In the genomic region with DNA sequence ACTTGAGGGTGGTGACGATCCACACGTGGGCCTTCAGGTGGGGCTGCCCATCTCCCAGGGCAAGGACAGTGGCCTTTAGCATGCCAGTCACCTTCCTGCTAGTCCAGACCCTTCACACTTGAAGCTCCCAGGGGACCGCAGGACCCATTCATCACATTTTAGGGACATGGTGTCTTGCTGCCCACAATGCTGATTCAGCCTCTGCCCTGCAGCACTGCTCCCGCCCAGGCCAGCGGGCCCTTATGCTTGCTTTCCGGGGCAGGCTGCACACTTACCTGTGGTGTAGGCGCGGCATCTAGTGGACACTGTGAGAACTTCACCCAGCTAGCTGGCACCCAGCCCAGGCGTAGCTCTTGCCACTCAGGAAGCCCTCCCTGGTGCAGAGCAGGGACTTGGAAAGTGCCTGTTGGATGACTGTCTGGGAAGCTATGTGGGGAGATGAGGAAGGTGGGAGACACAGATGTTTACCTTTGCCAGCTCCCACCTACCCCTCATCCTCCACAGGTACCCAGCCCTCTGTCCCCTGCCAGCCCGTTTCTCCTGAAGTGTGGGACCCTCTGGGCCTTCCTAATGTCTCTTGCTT, we compare ENCODE assay signal across 1 cellular context.
TF ChIP-seq lines count a peak whose summit lies in the region.

No MANE protein-coding gene starts in this region.

TF ChIP-seq in HepG2, 621 proteins besides CTCF, POLR2A, EP300 and RAD21 (continued from another document and continues in another):
- TF ChIP-seq, protein P1, sequence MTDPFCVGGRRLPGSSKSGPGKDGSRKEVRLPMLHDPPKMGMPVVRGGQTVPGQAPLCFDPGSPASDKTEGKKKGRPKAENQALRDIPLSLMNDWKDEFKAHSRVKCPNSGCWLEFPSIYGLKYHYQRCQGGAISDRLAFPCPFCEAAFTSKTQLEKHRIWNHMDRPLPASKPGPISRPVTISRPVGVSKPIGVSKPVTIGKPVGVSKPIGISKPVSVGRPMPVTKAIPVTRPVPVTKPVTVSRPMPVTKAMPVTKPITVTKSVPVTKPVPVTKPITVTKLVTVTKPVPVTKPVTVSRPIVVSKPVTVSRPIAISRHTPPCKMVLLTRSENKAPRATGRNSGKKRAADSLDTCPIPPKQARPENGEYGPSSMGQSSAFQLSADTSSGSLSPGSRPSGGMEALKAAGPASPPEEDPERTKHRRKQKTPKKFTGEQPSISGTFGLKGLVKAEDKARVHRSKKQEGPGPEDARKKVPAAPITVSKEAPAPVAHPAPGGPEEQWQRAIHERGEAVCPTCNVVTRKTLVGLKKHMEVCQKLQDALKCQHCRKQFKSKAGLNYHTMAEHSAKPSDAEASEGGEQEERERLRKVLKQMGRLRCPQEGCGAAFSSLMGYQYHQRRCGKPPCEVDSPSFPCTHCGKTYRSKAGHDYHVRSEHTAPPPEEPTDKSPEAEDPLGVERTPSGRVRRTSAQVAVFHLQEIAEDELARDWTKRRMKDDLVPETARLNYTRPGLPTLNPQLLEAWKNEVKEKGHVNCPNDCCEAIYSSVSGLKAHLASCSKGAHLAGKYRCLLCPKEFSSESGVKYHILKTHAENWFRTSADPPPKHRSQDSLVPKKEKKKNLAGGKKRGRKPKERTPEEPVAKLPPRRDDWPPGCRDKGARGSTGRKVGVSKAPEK (CRISPR knock-in tag; IDR thresholded peaks at IDR 0.05; ENCODE audit: borderline replicate concordance), result peak; percentile 33; the same call in 1 of the 2 replicates
- 0 out of 2 replicates have a peak, but pooled peaks have one; percentile 55 for TF ChIP-seq ELF3 (CRISPR knock-in tag; IDR thresholded peaks at IDR 0.05)
- TF ChIP-seq SP2 (CRISPR knock-in tag; IDR thresholded peaks at IDR 0.05), result no peak
- TF ChIP-seq, protein P2, sequence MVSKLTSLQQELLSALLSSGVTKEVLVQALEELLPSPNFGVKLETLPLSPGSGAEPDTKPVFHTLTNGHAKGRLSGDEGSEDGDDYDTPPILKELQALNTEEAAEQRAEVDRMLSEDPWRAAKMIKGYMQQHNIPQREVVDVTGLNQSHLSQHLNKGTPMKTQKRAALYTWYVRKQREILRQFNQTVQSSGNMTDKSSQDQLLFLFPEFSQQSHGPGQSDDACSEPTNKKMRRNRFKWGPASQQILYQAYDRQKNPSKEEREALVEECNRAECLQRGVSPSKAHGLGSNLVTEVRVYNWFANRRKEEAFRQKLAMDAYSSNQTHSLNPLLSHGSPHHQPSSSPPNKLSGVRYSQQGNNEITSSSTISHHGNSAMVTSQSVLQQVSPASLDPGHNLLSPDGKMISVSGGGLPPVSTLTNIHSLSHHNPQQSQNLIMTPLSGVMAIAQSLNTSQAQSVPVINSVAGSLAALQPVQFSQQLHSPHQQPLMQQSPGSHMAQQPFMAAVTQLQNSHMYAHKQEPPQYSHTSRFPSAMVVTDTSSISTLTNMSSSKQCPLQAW (CRISPR knock-in tag; IDR thresholded peaks at IDR 0.05), result 0 out of 2 replicates have a peak, but pooled peaks have one; percentile 53
- TF ChIP-seq ZNF101 (CRISPR knock-in tag; IDR thresholded peaks at IDR 0.05; ENCODE audit: borderline replicate concordance, low read depth), result no peak
- peak; percentile 52; the same call in 1 of the 2 replicates for TF ChIP-seq HES4 (CRISPR knock-in tag; IDR thresholded peaks at IDR 0.05; ENCODE audit: borderline replicate concordance)
- TF ChIP-seq SMC3 (IDR thresholded peaks at IDR 0.05; ENCODE audit: low read length), result peak; percentile 72
- TF ChIP-seq ZNF619 (CRISPR knock-in tag; IDR thresholded peaks at IDR 0.05), result no peak
- TF ChIP-seq IRF2 (CRISPR knock-in tag; IDR thresholded peaks at IDR 0.05), result peak; percentile 51; the same call in 1 of the 2 replicates
- no peak for TF ChIP-seq ZNF652 (CRISPR knock-in tag; IDR thresholded peaks at IDR 0.05; ENCODE audit: borderline replicate concordance, low read depth)
- 0 out of 2 replicates have a peak, but pooled peaks have one; percentile 18 for TF ChIP-seq FOXO1 (CRISPR knock-in tag; IDR thresholded peaks at IDR 0.05)
- TF ChIP-seq STAG1 (CRISPR knock-in tag; IDR thresholded peaks at IDR 0.05), result peak; percentile 99
- TF ChIP-seq ZNF510 (CRISPR knock-in tag; IDR thresholded peaks at IDR 0.05; ENCODE audit: low read depth), result no peak
- TF ChIP-seq ZNF160 (CRISPR knock-in tag; IDR thresholded peaks at IDR 0.05), result 0 out of 2 replicates have a peak, but pooled peaks have one; percentile 31
- TF ChIP-seq, protein P3, sequence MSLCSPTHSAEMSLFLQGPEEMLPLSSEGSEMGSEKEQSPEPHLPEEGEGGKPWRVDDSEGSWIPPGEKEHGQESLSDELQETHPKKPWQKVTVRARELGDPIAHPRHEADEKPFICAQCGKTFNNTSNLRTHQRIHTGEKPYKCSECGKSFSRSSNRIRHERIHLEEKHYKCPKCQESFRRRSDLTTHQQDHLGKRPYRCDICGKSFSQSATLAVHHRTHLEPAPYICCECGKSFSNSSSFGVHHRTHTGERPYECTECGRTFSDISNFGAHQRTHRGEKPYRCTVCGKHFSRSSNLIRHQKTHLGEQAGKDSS (CRISPR knock-in tag; IDR thresholded peaks at IDR 0.05; ENCODE audit: borderline replicate concordance, low read depth), result peak; percentile 75; the same call in 1 of the 2 replicates
- no peak for TF ChIP-seq ZNF563 (CRISPR knock-in tag; IDR thresholded peaks at IDR 0.05)
- no peak for TF ChIP-seq HNF4A (CRISPR knock-in tag; IDR thresholded peaks at IDR 0.05)
- TF ChIP-seq AHR (CRISPR knock-in tag; IDR thresholded peaks at IDR 0.05), result 0 out of 2 replicates have a peak, but pooled peaks have one; percentile 75
- 0 out of 2 replicates have a peak, but pooled peaks have one; percentile 31 for TF ChIP-seq ZNF7 (CRISPR knock-in tag; IDR thresholded peaks at IDR 0.05)
- TF ChIP-seq GATAD1 (CRISPR knock-in tag; IDR thresholded peaks at IDR 0.05), result 0 out of 2 replicates have a peak, but pooled peaks have one; percentile 45
- TF ChIP-seq ZNF788 (CRISPR knock-in tag; IDR thresholded peaks at IDR 0.05; ENCODE audit: borderline replicate concordance), result 0 out of 2 replicates have a peak, but pooled peaks have one; percentile 26
- TF ChIP-seq ZNF780A (CRISPR knock-in tag; IDR thresholded peaks at IDR 0.05), result no peak
- TF ChIP-seq ZNF547 (CRISPR knock-in tag; IDR thresholded peaks at IDR 0.05), result peak; percentile 59; the same call in 1 of the 2 replicates
- TF ChIP-seq, protein P4, sequence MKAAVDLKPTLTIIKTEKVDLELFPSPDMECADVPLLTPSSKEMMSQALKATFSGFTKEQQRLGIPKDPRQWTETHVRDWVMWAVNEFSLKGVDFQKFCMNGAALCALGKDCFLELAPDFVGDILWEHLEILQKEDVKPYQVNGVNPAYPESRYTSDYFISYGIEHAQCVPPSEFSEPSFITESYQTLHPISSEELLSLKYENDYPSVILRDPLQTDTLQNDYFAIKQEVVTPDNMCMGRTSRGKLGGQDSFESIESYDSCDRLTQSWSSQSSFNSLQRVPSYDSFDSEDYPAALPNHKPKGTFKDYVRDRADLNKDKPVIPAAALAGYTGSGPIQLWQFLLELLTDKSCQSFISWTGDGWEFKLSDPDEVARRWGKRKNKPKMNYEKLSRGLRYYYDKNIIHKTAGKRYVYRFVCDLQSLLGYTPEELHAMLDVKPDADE (CRISPR knock-in tag; IDR thresholded peaks at IDR 0.05), result no peak
- no peak for TF ChIP-seq ESRRA (CRISPR knock-in tag; IDR thresholded peaks at IDR 0.05; ENCODE audit: low read depth)
- TF ChIP-seq RXRB (CRISPR knock-in tag; IDR thresholded peaks at IDR 0.05; ENCODE audit: borderline replicate concordance), result peak; percentile 35; the same call in 1 of the 2 replicates
- 0 out of 2 replicates have a peak, but pooled peaks have one; percentile 32 for TF ChIP-seq MEF2D (CRISPR knock-in tag; IDR thresholded peaks at IDR 0.05)
- peak; percentile 27; the same call in 1 of the 2 replicates for TF ChIP-seq ZNF782 (CRISPR knock-in tag; IDR thresholded peaks at IDR 0.05; ENCODE audit: borderline replicate concordance)
- TF ChIP-seq RFXANK (CRISPR knock-in tag; IDR thresholded peaks at IDR 0.05), result peak; percentile 63; the same call in 1 of the 2 replicates
- TF ChIP-seq ZNF567 (CRISPR knock-in tag; IDR thresholded peaks at IDR 0.05; ENCODE audit: borderline replicate concordance), result 0 out of 2 replicates have a peak, but pooled peaks have one; percentile 39
- no peak for TF ChIP-seq PHF21A (CRISPR knock-in tag; IDR thresholded peaks at IDR 0.05)
- TF ChIP-seq, protein P5, sequence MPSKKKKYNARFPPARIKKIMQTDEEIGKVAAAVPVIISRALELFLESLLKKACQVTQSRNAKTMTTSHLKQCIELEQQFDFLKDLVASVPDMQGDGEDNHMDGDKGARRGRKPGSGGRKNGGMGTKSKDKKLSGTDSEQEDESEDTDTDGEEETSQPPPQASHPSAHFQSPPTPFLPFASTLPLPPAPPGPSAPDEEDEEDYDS (CRISPR knock-in tag; IDR thresholded peaks at IDR 0.05), result 0 out of 2 replicates have a peak, but pooled peaks have one; percentile 39
- TF ChIP-seq, protein P6, sequence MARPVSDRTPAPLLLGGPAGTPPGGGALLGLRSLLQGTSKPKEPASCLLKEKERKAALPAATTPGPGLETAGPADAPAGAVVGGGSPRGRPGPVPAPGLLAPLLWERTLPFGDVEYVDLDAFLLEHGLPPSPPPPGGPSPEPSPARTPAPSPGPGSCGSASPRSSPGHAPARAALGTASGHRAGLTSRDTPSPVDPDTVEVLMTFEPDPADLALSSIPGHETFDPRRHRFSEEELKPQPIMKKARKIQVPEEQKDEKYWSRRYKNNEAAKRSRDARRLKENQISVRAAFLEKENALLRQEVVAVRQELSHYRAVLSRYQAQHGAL (CRISPR knock-in tag; IDR thresholded peaks at IDR 0.05; ENCODE audit: not compliant biosample characterization), result no peak
- TF ChIP-seq, protein P7, sequence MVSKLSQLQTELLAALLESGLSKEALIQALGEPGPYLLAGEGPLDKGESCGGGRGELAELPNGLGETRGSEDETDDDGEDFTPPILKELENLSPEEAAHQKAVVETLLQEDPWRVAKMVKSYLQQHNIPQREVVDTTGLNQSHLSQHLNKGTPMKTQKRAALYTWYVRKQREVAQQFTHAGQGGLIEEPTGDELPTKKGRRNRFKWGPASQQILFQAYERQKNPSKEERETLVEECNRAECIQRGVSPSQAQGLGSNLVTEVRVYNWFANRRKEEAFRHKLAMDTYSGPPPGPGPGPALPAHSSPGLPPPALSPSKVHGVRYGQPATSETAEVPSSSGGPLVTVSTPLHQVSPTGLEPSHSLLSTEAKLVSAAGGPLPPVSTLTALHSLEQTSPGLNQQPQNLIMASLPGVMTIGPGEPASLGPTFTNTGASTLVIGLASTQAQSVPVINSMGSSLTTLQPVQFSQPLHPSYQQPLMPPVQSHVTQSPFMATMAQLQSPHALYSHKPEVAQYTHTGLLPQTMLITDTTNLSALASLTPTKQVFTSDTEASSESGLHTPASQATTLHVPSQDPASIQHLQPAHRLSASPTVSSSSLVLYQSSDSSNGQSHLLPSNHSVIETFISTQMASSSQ (IDR thresholded peaks at IDR 0.05; ENCODE audit: low read depth), result no peak
- TF ChIP-seq, protein P7 (CRISPR knock-in tag; IDR thresholded peaks at IDR 0.05; ENCODE audit: borderline replicate concordance), result 0 out of 2 replicates have a peak, but pooled peaks have one; percentile 37
- TF ChIP-seq CREB1 (IDR thresholded peaks at IDR 0.05), result no peak
- no peak for TF ChIP-seq CREB1 (CRISPR knock-in tag; IDR thresholded peaks at IDR 0.05)
- peak; percentile 41 for TF ChIP-seq JARID2 (CRISPR knock-in tag; IDR thresholded peaks at IDR 0.05; ENCODE audit: insufficient replicate concordance)
- 0 out of 2 replicates have a peak, but pooled peaks have one; percentile 41 for TF ChIP-seq ZSCAN25 (CRISPR knock-in tag; IDR thresholded peaks at IDR 0.05)
- TF ChIP-seq ZNF569 (CRISPR knock-in tag; IDR thresholded peaks at IDR 0.05; ENCODE audit: borderline replicate concordance), result no peak
- no peak for TF ChIP-seq GPN1 (CRISPR knock-in tag; IDR thresholded peaks at IDR 0.05; ENCODE audit: borderline replicate concordance)
- TF ChIP-seq, protein P8, sequence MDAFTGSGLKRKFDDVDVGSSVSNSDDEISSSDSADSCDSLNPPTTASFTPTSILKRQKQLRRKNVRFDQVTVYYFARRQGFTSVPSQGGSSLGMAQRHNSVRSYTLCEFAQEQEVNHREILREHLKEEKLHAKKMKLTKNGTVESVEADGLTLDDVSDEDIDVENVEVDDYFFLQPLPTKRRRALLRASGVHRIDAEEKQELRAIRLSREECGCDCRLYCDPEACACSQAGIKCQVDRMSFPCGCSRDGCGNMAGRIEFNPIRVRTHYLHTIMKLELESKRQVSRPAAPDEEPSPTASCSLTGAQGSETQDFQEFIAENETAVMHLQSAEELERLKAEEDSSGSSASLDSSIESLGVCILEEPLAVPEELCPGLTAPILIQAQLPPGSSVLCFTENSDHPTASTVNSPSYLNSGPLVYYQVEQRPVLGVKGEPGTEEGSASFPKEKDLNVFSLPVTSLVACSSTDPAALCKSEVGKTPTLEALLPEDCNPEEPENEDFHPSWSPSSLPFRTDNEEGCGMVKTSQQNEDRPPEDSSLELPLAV (CRISPR knock-in tag; conservative IDR thresholded peaks at IDR 0.05; ENCODE audit: low read depth), result no peak
- TF ChIP-seq, protein P9, sequence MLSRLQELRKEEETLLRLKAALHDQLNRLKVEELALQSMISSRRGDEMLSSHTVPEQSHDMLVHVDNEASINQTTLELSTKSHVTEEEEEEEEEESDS (CRISPR knock-in tag; IDR thresholded peaks at IDR 0.05; ENCODE audit: borderline replicate concordance), result no peak
- no peak for TF ChIP-seq RCOR2 (CRISPR knock-in tag; IDR thresholded peaks at IDR 0.05)
- TF ChIP-seq PAWR (CRISPR knock-in tag; IDR thresholded peaks at IDR 0.05; ENCODE audit: borderline replicate concordance), result no peak
- TF ChIP-seq, protein P10, sequence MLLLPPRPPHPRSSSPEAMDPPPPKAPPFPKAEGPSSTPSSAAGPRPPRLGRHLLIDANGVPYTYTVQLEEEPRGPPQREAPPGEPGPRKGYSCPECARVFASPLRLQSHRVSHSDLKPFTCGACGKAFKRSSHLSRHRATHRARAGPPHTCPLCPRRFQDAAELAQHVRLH (CRISPR knock-in tag; IDR thresholded peaks at IDR 0.05; ENCODE audit: borderline replicate concordance, low read depth), result peak; percentile 84; the same call in 1 of the 2 replicates
- TF ChIP-seq YY1 (IDR thresholded peaks at IDR 0.05; ENCODE audit: insufficient read depth, insufficient replicate concordance, low read depth, low read length), result peak; percentile 21
